17 cellular contexts compared by ENCODE assay signal in genomic region chr4:122896270-122896669, GRCh38.
"Had no signal": no experiment of that assay in that cellular context is flagged by ENCODE, and none has a peak within 500 bp of the region (broad histone marks: within the 10 kb centered on the region; RNA-seq: fewer than 3 reads in every experiment).

No MANE protein-coding gene starts in this region.

- H3K27me3 ChIP-seq: neutrophil, testis had no signal

- DNase-seq: activated CD4-positive, alpha-beta memory T cell treated with anti-CD3 and anti-CD28 coated beads, Interleukin-2, amount 10 ng/mL, durations not matched to agents 7 days and 5 days; activated CD4-positive, alpha-beta T cell treated with anti-CD3 and anti-CD28 coated beads for 36 hours; activated CD8-positive, alpha-beta memory T cell treated with anti-CD3 and anti-CD28 coated beads, Interleukin-2, amount 50 U/mL, for 48 hours; activated naive CD4-positive, alpha-beta T cell treated with Interleukin-2 at 50 U/mL for 16 hours; activated naive CD8-positive, alpha-beta T cell treated with anti-CD3 and anti-CD28 coated beads, Interleukin-2, amount 50 U/mL, for 24 hours; dermis blood vessel endothelial cell; hypothalamus; kidney glomerular epithelial cell; lower lobe of right lung; naive thymus-derived CD4-positive, alpha-beta T cell; stimulated activated CD4-positive, alpha-beta T cell treated with anti-CD3 and anti-CD28 coated beads, Interleukin-4, amount 100 ng/mL, for 1 hour; stimulated activated CD8-positive, alpha-beta memory T cell treated with anti-CD3 and anti-CD28 coated beads, Interleukin-4, amount 100 ng/mL, for 48 hours; T-cell; T1000; testis; WERI-Rb-1 had no signal

- H3K36me3 ChIP-seq: neutrophil had no signal

- ATAC-seq: activated CD4-positive, alpha-beta T cell treated with anti-CD3 and anti-CD28 coated beads for 36 hours; activated naive CD8-positive, alpha-beta T cell treated with anti-CD3 and anti-CD28 coated beads, Interleukin-2, amount 50 U/mL, for 24 hours; lower lobe of right lung; naive thymus-derived CD4-positive, alpha-beta T cell; T-cell had no signal

- H3K4me3 ChIP-seq: lower lobe of right lung, testis had no signal

- H3K4me1 ChIP-seq: testis had no signal

- H3K9me3 ChIP-seq: lower lobe of right lung, neutrophil, testis had no signal

- H3K27ac ChIP-seq: lower lobe of right lung, neutrophil, testis, WERI-Rb-1 had no signal
